Comparison of ENCODE assay signal across 11 cellular contexts in genomic region chr17:14205992-14206461, GRCh38. TPM values are rescaled to one million over a fixed set of nuclear protein-coding genes. Genes with fewer than 3 reads are reported as not detected.
DNase-seq lines count a peak whose midpoint lies in the region; ATAC-seq and TF ChIP-seq lines count a peak whose summit lies in the region.
"Had no signal": no experiment of that assay in that cellular context is flagged by ENCODE, and none has a peak within 500 bp of the region (broad histone marks: within the 10 kb centered on the region; RNA-seq: fewer than 3 reads in every experiment).

No MANE protein-coding gene starts in this region.

- RAD21 ChIA-PET in HCT116 (lab: Charles Lee; ENCODE audit: low non-redundant PET in 1 of 2, low total read pairs in 2 of 2, uncharacterized antibody in 2 of 2, unreplicated experiment in 2 of 2) = no interaction called here

- no peak overlapping the region for H2AFZ ChIP-seq in HCT116 (ENCODE audit: low read depth, low read length, poor library complexity, severe bottlenecking)

- no peaks in the 10 kb centered on the region for H3K27me3 Mint-ChIP-seq in activated CD4-positive, alpha-beta T cell treated with anti-CD3 and anti-CD28 coated beads for 36 hours
- no peaks in the 10 kb centered on the region for H3K27me3 Mint-ChIP-seq in progenitor cell of endocrine pancreas

- ATAC-seq in HCT116 (peak; percentile 96), HG02870 (IDR thresholded peaks at IDR 0.05; ENCODE audit: unreplicated experiment) (no peak)
- ATAC-seq in activated CD4-positive, alpha-beta T cell treated with anti-CD3 and anti-CD28 coated beads for 36 hours = peak; percentile 60

- peaks cover 34% of the 10 kb centered on the region for H3K36me3 Mint-ChIP-seq in activated CD4-positive, alpha-beta T cell treated with anti-CD3 and anti-CD28 coated beads for 36 hours (ENCODE audit: low read depth)
- peaks cover 24% of the 10 kb centered on the region for H3K36me3 Mint-ChIP-seq in progenitor cell of endocrine pancreas (ENCODE audit: insufficient read depth)

- H3K4me3 Mint-ChIP-seq in activated CD4-positive, alpha-beta T cell treated with anti-CD3 and anti-CD28 coated beads for 36 hours = no peak overlapping the region
- H3K4me3 Mint-ChIP-seq in progenitor cell of endocrine pancreas (ENCODE audit: low read depth) = no peak overlapping the region

- TF ChIP-seq CTCF in HCT116 (IDR thresholded peaks at IDR 0.05 in 2 of 3, conservative IDR thresholded peaks at IDR 0.05 in 1 of 3; ENCODE audit: borderline replicate concordance in 1 of 3, insufficient read depth in 1 of 3, low read depth in 2 of 3, low read length in 2 of 3) (no peak), progenitor cell of endocrine pancreas (IDR thresholded peaks at IDR 0.05; ENCODE audit: unreplicated experiment) (no peak)

- H3K4me3 ChIP-seq in HCT116 (replicated peaks in 1 of 2; ENCODE audit: low read depth in 1 of 2, low read length in 2 of 2) = no peak overlapping the region
- H3K4me3 ChIP-seq: skin epidermis had no signal

- DNase-seq in HCT116 (ENCODE audit: low read depth, low spot score) = peak; percentile 86
- peak; percentile 77 for DNase-seq in activated CD4-positive, alpha-beta T cell treated with anti-CD3 and anti-CD28 coated beads for 36 hours
- peak; percentile 22 for DNase-seq in dermis blood vessel endothelial cell
- DNase-seq in stimulated activated CD4-positive, alpha-beta T cell treated with anti-CD3 and anti-CD28 coated beads, Interleukin-12 subunit alpha, Interleukin-12 subunit beta, amount 100 ng/mL, for 48 hours (ENCODE audit: low read depth in 2 of 3, low spot score in 1 of 3) = peak in 2 of 3 donors; percentile 40 to 68
- no peak for DNase-seq in GM03348 (ENCODE audit: low spot score)
- no peak for DNase-seq in progenitor cell of endocrine pancreas (ENCODE audit: low spot score, unreplicated experiment)
- DNase-seq in NCI-H128 (lab: John Stamatoyannopoulos, UW; ENCODE audit: unreplicated experiment) = no peak
- DNase-seq: cortex of kidney, IMR-90 had no signal

- peak overlapping the region; percentile 53 for H3K4me2 ChIP-seq in HCT116 (ENCODE audit: low read length)

- H3K27ac Mint-ChIP-seq in activated CD4-positive, alpha-beta T cell treated with anti-CD3 and anti-CD28 coated beads for 36 hours = peak overlapping the region; percentile 78
- H3K27ac Mint-ChIP-seq in progenitor cell of endocrine pancreas = no peak overlapping the region

- POLR2A ChIA-PET in HCT116 (lab: Charles Lee) = no interaction called here
- POLR2A ChIA-PET in activated CD4-positive, alpha-beta T cell treated with anti-CD3 and anti-CD28 coated beads for 36 hours (lab: Charles Lee) = no interaction called here

- H3K27me3 ChIP-seq in HCT116 (ENCODE audit: insufficient read depth, low read length) = no peaks in the 10 kb centered on the region

- H3K4me1 ChIP-seq in HCT116 (ENCODE audit: control insufficient read depth in 1 of 2, insufficient read depth in 2 of 2, low read length in 2 of 2) = peaks cover 12 to 27% of the 10 kb centered on the region in 2 experiments

- H4K20me1 ChIP-seq in HCT116 (ENCODE audit: insufficient read depth) = no peaks in the 10 kb centered on the region

- TF ChIP-seq RAD21 in HCT116 (IDR thresholded peaks at IDR 0.05; ENCODE audit: low read depth) = peak; percentile 36

- H3K79me2 ChIP-seq in HCT116 (ENCODE audit: insufficient read depth, low read length) = no peaks in the 10 kb centered on the region

- no peaks in the 10 kb centered on the region for H3K9me2 ChIP-seq in HCT116 (ENCODE audit: insufficient read depth)

- H3K27ac ChIP-seq in HCT116 (ENCODE audit: low read depth, low read length) = no peak overlapping the region; the same call in 1 of the 2 replicates

- CTCF ChIA-PET in HCT116 (lab: Charles Lee) = no interaction called here
- CTCF ChIA-PET in activated CD4-positive, alpha-beta T cell treated with anti-CD3 and anti-CD28 coated beads for 36 hours (lab: Charles Lee) = no interaction called here

- BruUV-seq in HCT116 (replicated peaks; lab: Mats Ljungman, UMichigan) = no TSS peak

- H3K9me3 ChIP-seq in HCT116 (ENCODE audit: control insufficient read depth in 1 of 2, insufficient read depth in 1 of 2, low read depth in 1 of 2, low read length in 2 of 2) = no peaks in the 10 kb centered on the region

- intact Hi-C loops in HCT116 (cut with micrococcal nuclease) = no loop called here
- intact Hi-C loops in activated CD4-positive, alpha-beta T cell treated with anti-CD3 and anti-CD28 coated beads for 36 hours (cut with DNase I, micrococcal nuclease) = no loop called here

- H3K4me1 Mint-ChIP-seq in activated CD4-positive, alpha-beta T cell treated with anti-CD3 and anti-CD28 coated beads for 36 hours = peaks cover 60% of the 10 kb centered on the region
- peaks cover 19% of the 10 kb centered on the region for H3K4me1 Mint-ChIP-seq in progenitor cell of endocrine pancreas (ENCODE audit: low read depth)

- peak overlapping the region; percentile 10; the same call in 1 of the 2 replicates for H3K9ac ChIP-seq in HCT116 (ENCODE audit: low read length)

- no peaks in the 10 kb centered on the region for H3K9me3 Mint-ChIP-seq in activated CD4-positive, alpha-beta T cell treated with anti-CD3 and anti-CD28 coated beads for 36 hours (ENCODE audit: low read depth)
- peaks cover under 1% of the 10 kb centered on the region for H3K9me3 Mint-ChIP-seq in progenitor cell of endocrine pancreas (ENCODE audit: low read depth)

- no peak for TF ChIP-seq POLR2A in HCT116 (IDR thresholded peaks at IDR 0.05; ENCODE audit: borderline replicate concordance, extremely low read depth, insufficient read depth, insufficient read length)

- H3K36me3 ChIP-seq in HCT116 (ENCODE audit: control insufficient read depth in 1 of 2, insufficient read depth in 2 of 2, low read length in 2 of 2) = peaks cover 0 to 5% of the 10 kb centered on the region in 2 experiments; a peak in 1 of 4 replicates

TF ChIP-seq in HCT116, 20 proteins besides CTCF, POLR2A, EP300 and RAD21:
- peak; percentile 55 for TF ChIP-seq YY1 (IDR thresholded peaks at IDR 0.05; ENCODE audit: extremely low read depth, insufficient replicate concordance, low read depth, low read length)
- peak; percentile 93 for TF ChIP-seq CBX3 (IDR thresholded peaks at IDR 0.05; ENCODE audit: low read depth)
- TF ChIP-seq ELF1 (IDR thresholded peaks at IDR 0.05; ENCODE audit: borderline replicate concordance, low read depth) = no peak
- no peak for TF ChIP-seq EZH2 (IDR thresholded peaks at IDR 0.05)
- TF ChIP-seq ZBTB33 (IDR thresholded peaks at IDR 0.05; ENCODE audit: extremely low read depth, insufficient replicate concordance, low read length) = no peak
- peak; percentile 96 for TF ChIP-seq SIN3A (IDR thresholded peaks at IDR 0.05; ENCODE audit: low read depth)
- TF ChIP-seq CEBPB (IDR thresholded peaks at IDR 0.05; ENCODE audit: low read depth) = peak; percentile 68
- TF ChIP-seq TCF7L2 (IDR thresholded peaks at IDR 0.05; ENCODE audit: borderline replicate concordance, extremely low read depth, insufficient read depth, insufficient read length) = peak; percentile 83
- peak; percentile 91 for TF ChIP-seq MAX (IDR thresholded peaks at IDR 0.05)
- peak; percentile 73 for TF ChIP-seq FOSL1 (IDR thresholded peaks at IDR 0.05; ENCODE audit: low read depth)
- TF ChIP-seq POLR2AphosphoS5 (IDR thresholded peaks at IDR 0.05; ENCODE audit: low read depth, low read length) = peak; percentile 29; the same call in 1 of the 2 replicates
- TF ChIP-seq SP1 (IDR thresholded peaks at IDR 0.05; ENCODE audit: low read depth) = peak; percentile 77
- TF ChIP-seq JUND (IDR thresholded peaks at IDR 0.05) = peak; percentile 81
- TF ChIP-seq SRF (IDR thresholded peaks at IDR 0.05; ENCODE audit: low read depth) = no peak

RNA-seq across cellular contexts. Expression of gene CDRT15, which starts 30.6 kb away (rescaled TPM):
- total RNA-seq in HCT116 (2021; ENCODE audit: unreplicated experiment) (not detected), dermis blood vessel endothelial cell (not detected in 2 replicates), progenitor cell of endocrine pancreas (not detected in 2 replicates)
- 0.10 and 0.17 TPM in 2 replicates for polyA plus RNA-seq in HCT116 (2012)
- total RNA-seq in activated CD4-positive, alpha-beta T cell treated with anti-CD3 and anti-CD28 coated beads for 36 hours = not detected
- total RNA-seq: IMR-90 had no signal
- polyA plus RNA-seq: IMR-90 had no signal

Comparison
In these comparisons a context has a peak if more than half of its experiments do, and no peak if none do; other contexts are left out.
1. DNase-seq: peak in HCT116 (single experiment), activated CD4-positive, alpha-beta T cell treated with anti-CD3 and anti-CD28 coated beads for 36 hours (single experiment), dermis blood vessel endothelial cell (single experiment) and stimulated activated CD4-positive, alpha-beta T cell treated with anti-CD3 and anti-CD28 coated beads, Interleukin-12 subunit alpha, Interleukin-12 subunit beta, amount 100 ng/mL, for 48 hours (2 of 3); none in GM03348 (single experiment), progenitor cell of endocrine pancreas (single experiment) and NCI-H128 (single experiment).